In the genomic region with DNA sequence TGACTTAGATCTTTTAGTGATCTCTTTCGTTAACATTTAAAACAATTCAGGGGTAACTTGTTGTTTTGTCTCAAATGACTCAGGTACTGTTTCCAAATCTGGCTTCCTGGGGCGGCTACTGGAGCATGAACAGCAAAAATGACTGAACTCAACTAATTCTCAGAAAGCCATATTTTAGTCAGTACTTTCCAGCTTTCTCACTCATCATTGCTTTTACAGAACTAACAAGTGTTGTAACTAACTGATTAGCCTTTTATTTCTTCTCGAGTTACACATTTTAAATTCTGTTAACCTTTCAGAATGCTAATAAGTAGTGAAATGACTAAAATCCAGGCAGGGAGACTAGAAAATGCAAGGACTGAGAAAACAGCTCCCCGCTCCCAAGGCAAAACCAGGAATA, we compare ENCODE assay signal across 13 cellular contexts. TPM values are rescaled to one million over a fixed set of nuclear protein-coding genes. Genes with fewer than 3 reads are reported as not detected.
DNase-seq lines count a peak whose midpoint lies in the region; ATAC-seq lines count a peak whose summit lies in the region.
"Had no signal": no experiment of that assay in that cellular context is flagged by ENCODE, and none has a peak within 500 bp of the region (broad histone marks: within the 10 kb centered on the region; RNA-seq: fewer than 3 reads in every experiment).

No MANE protein-coding gene starts in this region.

- H3K27ac ChIP-seq in mesodermal cell (ENCODE audit: low read depth, low read length, severe bottlenecking): peak overlapping the region; percentile 23
- H3K27ac ChIP-seq: A549, tibial artery had no signal

- no peaks in the 10 kb centered on the region for H3K9me3 Mint-ChIP-seq in activated CD4-positive, alpha-beta T cell treated with anti-CD3 and anti-CD28 coated beads, Interleukin-2, amount 10 ng/mL, durations not matched to agents 7 days and 5 days
- no peaks in the 10 kb centered on the region for H3K9me3 Mint-ChIP-seq in effector memory CD8-positive, alpha-beta T cell

- CTCF ChIA-PET in activated CD4-positive, alpha-beta T cell treated with anti-CD3 and anti-CD28 coated beads, Interleukin-2, amount 10 ng/mL, durations not matched to agents 7 days and 5 days (lab: Charles Lee): interaction anchor here (0.6 kb wide), 1 partner anchor 581 kb away, joined by 3 read pairs; no protein-coding TSS in a partner anchor

- no peaks in the 10 kb centered on the region for H3K27me3 Mint-ChIP-seq in activated CD4-positive, alpha-beta T cell treated with anti-CD3 and anti-CD28 coated beads, Interleukin-2, amount 10 ng/mL, durations not matched to agents 7 days and 5 days
- H3K27me3 Mint-ChIP-seq in effector memory CD8-positive, alpha-beta T cell: peaks cover 8 to 11% of the 10 kb centered on the region in 2 donors

- no peaks in the 10 kb centered on the region for H3K4me1 Mint-ChIP-seq in activated CD4-positive, alpha-beta T cell treated with anti-CD3 and anti-CD28 coated beads, Interleukin-2, amount 10 ng/mL, durations not matched to agents 7 days and 5 days
- H3K4me1 Mint-ChIP-seq in effector memory CD8-positive, alpha-beta T cell (ENCODE audit: low read depth in 2 of 2): no peaks in the 10 kb centered on the region

- DNase-seq in activated CD4-positive, alpha-beta T cell treated with anti-CD3 and anti-CD28 coated beads for 48 hours: peak; percentile 37
- no peak for DNase-seq in activated CD4-positive, alpha-beta T cell treated with anti-CD3 and anti-CD28 coated beads, Interleukin-2, amount 10 ng/mL, durations not matched to agents 7 days and 5 days
- DNase-seq in iPS-NIHi11 (ENCODE audit: low spot score) (no peak), SW 1271 (lab: John Stamatoyannopoulos, UW) (no peak)
- DNase-seq in effector memory CD8-positive, alpha-beta T cell: no peak
- DNase-seq: activated gamma-delta T cell treated with Interleukin-2 at 50 U/mL for 16 hours, dermis blood vessel endothelial cell, GF-D8, tibial artery had no signal

- no peak overlapping the region for H3K4me3 Mint-ChIP-seq in activated CD4-positive, alpha-beta T cell treated with anti-CD3 and anti-CD28 coated beads, Interleukin-2, amount 10 ng/mL, durations not matched to agents 7 days and 5 days
- H3K4me3 Mint-ChIP-seq in effector memory CD8-positive, alpha-beta T cell: no peak overlapping the region

- no peak overlapping the region for H3K27ac Mint-ChIP-seq in activated CD4-positive, alpha-beta T cell treated with anti-CD3 and anti-CD28 coated beads, Interleukin-2, amount 10 ng/mL, durations not matched to agents 7 days and 5 days
- H3K27ac Mint-ChIP-seq in effector memory CD8-positive, alpha-beta T cell: no peak overlapping the region

- no peaks in the 10 kb centered on the region for H3K36me3 ChIP-seq in mesodermal cell (ENCODE audit: control insufficient read depth, insufficient read depth, low read length)
- H3K36me3 ChIP-seq: tibial artery had no signal

- no peaks in the 10 kb centered on the region for H3K9me3 ChIP-seq in mesodermal cell (ENCODE audit: control insufficient read depth, low read length)
- H3K9me3 ChIP-seq: A549, tibial artery had no signal

- POLR2A ChIA-PET in activated CD4-positive, alpha-beta T cell treated with anti-CD3 and anti-CD28 coated beads, Interleukin-2, amount 10 ng/mL, durations not matched to agents 7 days and 5 days (lab: Charles Lee): no interaction called here

- H3K36me3 Mint-ChIP-seq in activated CD4-positive, alpha-beta T cell treated with anti-CD3 and anti-CD28 coated beads, Interleukin-2, amount 10 ng/mL, durations not matched to agents 7 days and 5 days (ENCODE audit: low read depth): no peaks in the 10 kb centered on the region
- no peaks in the 10 kb centered on the region for H3K36me3 Mint-ChIP-seq in effector memory CD8-positive, alpha-beta T cell (ENCODE audit: insufficient read depth)

- peaks cover 18% of the 10 kb centered on the region for H3K4me1 ChIP-seq in mesodermal cell (ENCODE audit: control insufficient read depth, insufficient read depth, low read length, poor library complexity, severe bottlenecking)
- H3K4me1 ChIP-seq: tibial artery had no signal

- no peak overlapping the region for H3K4me3 ChIP-seq in mesodermal cell (ENCODE audit: extremely low read depth, insufficient read depth, low read length, poor library complexity, severe bottlenecking)
- H3K4me3 ChIP-seq: A549, tibial artery had no signal

- ATAC-seq in GM21390 (IDR thresholded peaks at IDR 0.05; ENCODE audit: unreplicated experiment): peak; percentile 53
- ATAC-seq in HG03354 (IDR thresholded peaks at IDR 0.05; ENCODE audit: poor library complexity, severe bottlenecking, unreplicated experiment): peak; percentile 77
- ATAC-seq in effector memory CD8-positive, alpha-beta T cell (replicated peaks): no peak
- ATAC-seq: A549 had no signal

- WGBS in mesodermal cell (ENCODE audit: insufficient coverage in 2 of 2), 2 experiments: 75 to 100% methylated on average over 1 to 2 of the region's 4 CpGs

RNA-seq across cellular contexts. Expression of a gene that starts 55.3 kb away (rescaled TPM):
- under 1 TPM; 0.64 to 0.96 TPM for total RNA-seq in activated CD4-positive, alpha-beta T cell treated with anti-CD3 and anti-CD28 coated beads, Interleukin-2, amount 10 ng/mL, durations not matched to agents 7 days and 5 days
- 13.5 TPM for polyA plus RNA-seq in mesodermal cell (2013, experiment 1 of 2)
- polyA plus RNA-seq in mesodermal cell (2013, experiment 2 of 2): 15.2 TPM
